In genomic region chr17:50591338-50591737, GRCh38 we compare ENCODE assay signal across 24 cellular contexts. TPM values are rescaled to one million over a fixed set of nuclear protein-coding genes. Genes with fewer than 3 reads are reported as not detected.
DNase-seq lines count a peak whose midpoint lies in the region; ATAC-seq and TF ChIP-seq lines count a peak whose summit lies in the region.
"Had no signal": no experiment of that assay in that cellular context is flagged by ENCODE, and none has a peak within 500 bp of the region (broad histone marks: within the 10 kb centered on the region; RNA-seq: fewer than 3 reads in every experiment).

No MANE protein-coding gene starts in this region.

- H2BK12ac ChIP-seq in mesenchymal stem cell (ENCODE audit: low read length in 2 of 2) = no peak overlapping the region

- H3K27me3 ChIP-seq in mesenchymal stem cell (ENCODE audit: control insufficient read depth in 1 of 2, insufficient read depth in 1 of 2, low read length in 2 of 2) = peaks cover 9 to 32% of the 10 kb centered on the region in 2 experiments
- H3K27me3 ChIP-seq in prostate gland (replicated peaks; ENCODE audit: insufficient read depth) = no peaks in the 10 kb centered on the region
- H3K27me3 ChIP-seq: BE2C; BLaER1 treated with 17β-estradiol and CSF1 and Interleukin-3, amounts not matched to agents 10 nM and 100 nM had no signal

- no peak overlapping the region for H2AFZ ChIP-seq in mesenchymal stem cell (ENCODE audit: low read depth, low read length)
- H2AFZ ChIP-seq: GM23338 had no signal

- H3K4me1 Mint-ChIP-seq in activated CD4-positive, alpha-beta T cell treated with anti-CD3 and anti-CD28 coated beads, Interleukin-2, amount 10 ng/mL, durations not matched to agents 24 days and 14 days = no peaks in the 10 kb centered on the region
- H3K4me1 Mint-ChIP-seq: CD4-positive, alpha-beta memory T cell had no signal

- H3K36me3 ChIP-seq in mesenchymal stem cell (ENCODE audit: control insufficient read depth in 1 of 2, insufficient read depth in 2 of 2, low read depth in 1 of 2, low read length in 2 of 2) = no peaks in the 10 kb centered on the region
- H3K36me3 ChIP-seq in prostate gland = no peaks in the 10 kb centered on the region
- H3K36me3 ChIP-seq: BE2C; BLaER1 treated with 17β-estradiol and CSF1 and Interleukin-3, amounts not matched to agents 10 nM and 100 nM; HAP-1 had no signal

- H3K4me3 ChIP-seq in mesenchymal stem cell (ENCODE audit: insufficient read depth in 1 of 2, low read depth in 1 of 2, low read length in 2 of 2) (no peak overlapping the region), prostate gland (no peak overlapping the region)
- H3K4me3 ChIP-seq: A549; BLaER1 treated with 17β-estradiol and CSF1 and Interleukin-3, amounts not matched to agents 10 nM and 100 nM; GM23338; HAP-1 had no signal

- H3K9ac ChIP-seq in mesenchymal stem cell (ENCODE audit: low read length) = no peak overlapping the region
- H3K9ac ChIP-seq: BLaER1 treated with 17β-estradiol and CSF1 and Interleukin-3, amounts not matched to agents 10 nM and 100 nM had no signal

- peak overlapping the region; percentile 2; the same call in 1 of the 2 replicates for H3K27ac ChIP-seq in C4-2B
- H3K27ac ChIP-seq in VCaP = peak overlapping the region; percentile 78
- H3K27ac ChIP-seq in mesenchymal stem cell (ENCODE audit: low read length, poor library complexity, severe bottlenecking) = no peak overlapping the region
- peak overlapping the region; percentile 55 to 62 for H3K27ac ChIP-seq in prostate gland
- H3K27ac ChIP-seq: A549; BLaER1 treated with 17β-estradiol and CSF1 and Interleukin-3, amounts not matched to agents 10 nM and 100 nM had no signal

- H3K9me3 ChIP-seq in mesenchymal stem cell (ENCODE audit: control insufficient read depth, low read length) = no peaks in the 10 kb centered on the region
- H3K9me3 ChIP-seq in prostate gland = no peaks in the 10 kb centered on the region
- H3K9me3 ChIP-seq: A549; BE2C; BLaER1 treated with 17β-estradiol and CSF1 and Interleukin-3, amounts not matched to agents 10 nM and 100 nM; HAP-1 had no signal

- H3K4me1 ChIP-seq in mesenchymal stem cell (ENCODE audit: control insufficient read depth, insufficient read depth, low read depth, low read length) = peaks cover 17% of the 10 kb centered on the region
- peaks cover 29% of the 10 kb centered on the region for H3K4me1 ChIP-seq in prostate gland (replicated peaks)
- H3K4me1 ChIP-seq: A549, HAP-1 had no signal

- no peaks in the 10 kb centered on the region for H3K36me3 Mint-ChIP-seq in activated CD4-positive, alpha-beta T cell treated with anti-CD3 and anti-CD28 coated beads, Interleukin-2, amount 10 ng/mL, durations not matched to agents 24 days and 14 days (ENCODE audit: low read depth)
- H3K36me3 Mint-ChIP-seq: CD4-positive, alpha-beta memory T cell had no signal

- TF ChIP-seq POLR2A in prostate gland (IDR thresholded peaks at IDR 0.05) = no peak

- DNase-seq in mesenchymal stem cell (no peak), prostate gland (ENCODE audit: low spot score) (no peak), NCI-H2081 (lab: John Stamatoyannopoulos, UW) (no peak)
- no peak for DNase-seq in activated CD4-positive, alpha-beta T cell treated with anti-CD3 and anti-CD28 coated beads, Interleukin-2, amount 10 ng/mL, durations not matched to agents 24 days and 14 days
- DNase-seq: 8988T, ACHN, AML-193, BE2C, Calu3, COR-L47, DMS53, DMS79 treated with DMSO at 0.1 percent for 48 hours, GF-D8, HFFc6 had no signal

- no peak overlapping the region for H2BK5ac ChIP-seq in mesenchymal stem cell (ENCODE audit: low read depth, low read length, poor library complexity, severe bottlenecking)

- no peak overlapping the region for H3K4ac ChIP-seq in mesenchymal stem cell (ENCODE audit: low read depth in 1 of 2, low read length in 2 of 2)

- H3K18ac ChIP-seq in mesenchymal stem cell (ENCODE audit: low read depth in 1 of 2, low read length in 2 of 2) = no peak overlapping the region

- no peak overlapping the region for H3K4me3 Mint-ChIP-seq in activated CD4-positive, alpha-beta T cell treated with anti-CD3 and anti-CD28 coated beads, Interleukin-2, amount 10 ng/mL, durations not matched to agents 24 days and 14 days
- H3K4me3 Mint-ChIP-seq: CD4-positive, alpha-beta memory T cell; GM23338; HFFc6 had no signal

- H3K79me1 ChIP-seq in mesenchymal stem cell (replicated peaks; ENCODE audit: low read length, poor library complexity, severe bottlenecking) = no peaks in the 10 kb centered on the region

- no peak overlapping the region for H3K23ac ChIP-seq in mesenchymal stem cell (ENCODE audit: low read length in 2 of 2)

- TF ChIP-seq CTCF in C4-2B (conservative IDR thresholded peaks at IDR 0.05) = no peak
- no peak for TF ChIP-seq CTCF in VCaP (conservative IDR thresholded peaks at IDR 0.05)
- TF ChIP-seq CTCF in prostate gland (IDR thresholded peaks at IDR 0.05) = no peak

- intact Hi-C loops in prostate gland (cut with DNase I) = no loop called here
- intact Hi-C loops in activated CD4-positive, alpha-beta T cell treated with anti-CD3 and anti-CD28 coated beads, Interleukin-2, amount 10 ng/mL, durations not matched to agents 24 days and 14 days (cut with micrococcal nuclease) = no loop called here

- no peak overlapping the region for H2BK15ac ChIP-seq in mesenchymal stem cell (ENCODE audit: low read depth, poor library complexity, severe bottlenecking)

- no peak overlapping the region for H2BK120ac ChIP-seq in mesenchymal stem cell (ENCODE audit: low read depth, low read length)

- H2AK5ac ChIP-seq in mesenchymal stem cell (ENCODE audit: low read length, severe bottlenecking) = no peak overlapping the region

- peak overlapping the region; percentile 53 for H4K91ac ChIP-seq in mesenchymal stem cell (ENCODE audit: low read length)

- WGBS in mesenchymal stem cell = 95% methylated on average over 16 of the region's 16 CpGs
- WGBS in prostate gland = 78% methylated on average over 16 of the region's 16 CpGs

- H3K27me3 Mint-ChIP-seq in activated CD4-positive, alpha-beta T cell treated with anti-CD3 and anti-CD28 coated beads, Interleukin-2, amount 10 ng/mL, durations not matched to agents 24 days and 14 days = peaks cover 4% of the 10 kb centered on the region

- H3K9me3 Mint-ChIP-seq in activated CD4-positive, alpha-beta T cell treated with anti-CD3 and anti-CD28 coated beads, Interleukin-2, amount 10 ng/mL, durations not matched to agents 24 days and 14 days = no peaks in the 10 kb centered on the region
- H3K9me3 Mint-ChIP-seq: CD4-positive, alpha-beta memory T cell; GM23338; HFFc6 had no signal

- H3K14ac ChIP-seq in mesenchymal stem cell (ENCODE audit: low read length in 2 of 2) = no peak overlapping the region

- no peak overlapping the region for H4K8ac ChIP-seq in mesenchymal stem cell (ENCODE audit: low read length)

- ATAC-seq in esophagus mucosa = no peak
- ATAC-seq: A549, GM23338 had no signal

- no peak overlapping the region for H3K4me2 ChIP-seq in mesenchymal stem cell (ENCODE audit: low read length, poor library complexity, severe bottlenecking)
- H3K4me2 ChIP-seq: A549, GM23338 had no signal

- no peak overlapping the region for H3K27ac Mint-ChIP-seq in activated CD4-positive, alpha-beta T cell treated with anti-CD3 and anti-CD28 coated beads, Interleukin-2, amount 10 ng/mL, durations not matched to agents 24 days and 14 days
- H3K27ac Mint-ChIP-seq: CD4-positive, alpha-beta memory T cell; GM23338; HFFc6 had no signal

RNA-seq across cellular contexts. Expression of gene CACNA1G, which starts 30.8 kb away (rescaled TPM):
- polyA plus RNA-seq in mesenchymal stem cell (2013, experiment 1 of 2) = 0.01 TPM
- 0.01 TPM for polyA plus RNA-seq in mesenchymal stem cell (2013, experiment 2 of 2)
- total RNA-seq in prostate gland (1 to 10 TPM; 3.4 to 6.6 TPM), esophagus mucosa (0.08 TPM)
- 0.07 TPM in 1 of 2 replicates, not detected in the other for total RNA-seq in activated CD4-positive, alpha-beta T cell treated with anti-CD3 and anti-CD28 coated beads, Interleukin-2, amount 10 ng/mL, durations not matched to agents 24 days and 14 days
- total RNA-seq: Calu3; CD4-positive, alpha-beta memory T cell had no signal
- polyA plus RNA-seq: CD4-positive, alpha-beta memory T cell had no signal

RNA-seq across cellular contexts. Expression of gene ABCC3, which starts 43.3 kb away (rescaled TPM):
- polyA plus RNA-seq in mesenchymal stem cell (2013, experiment 1 of 2) = 2.5 TPM
- polyA plus RNA-seq in mesenchymal stem cell (2013, experiment 2 of 2) = 2.5 TPM
- 10 to 100 TPM; 65.9 to 66.1 TPM for total RNA-seq in prostate gland
- total RNA-seq in esophagus mucosa = 17.6 TPM
- not detected in 2 replicates for total RNA-seq in activated CD4-positive, alpha-beta T cell treated with anti-CD3 and anti-CD28 coated beads, Interleukin-2, amount 10 ng/mL, durations not matched to agents 24 days and 14 days
- total RNA-seq: G401, GM23338 had no signal
- polyA plus RNA-seq: CD4-positive, alpha-beta memory T cell; GM23338 had no signal

RNA-seq across cellular contexts. Expression of gene SPATA20, which starts 44.4 kb away (rescaled TPM):
- polyA plus RNA-seq in mesenchymal stem cell (2013, experiment 1 of 2) = 36.6 TPM
- polyA plus RNA-seq in mesenchymal stem cell (2013, experiment 2 of 2) = 37.2 TPM
- total RNA-seq in prostate gland (100 to 1,000 TPM; 188 to 208 TPM), esophagus mucosa (16.8 TPM)
- 21.6 and 22.4 TPM in 2 replicates for total RNA-seq in activated CD4-positive, alpha-beta T cell treated with anti-CD3 and anti-CD28 coated beads, Interleukin-2, amount 10 ng/mL, durations not matched to agents 24 days and 14 days

RNA-seq across cellular contexts. Expression of gene EPN3, which starts 58.8 kb away (rescaled TPM):
- 0.01 TPM for polyA plus RNA-seq in mesenchymal stem cell (2013, experiment 1 of 2)
- polyA plus RNA-seq in mesenchymal stem cell (2013, experiment 2 of 2) = not detected
- total RNA-seq in prostate gland (100 to 1,000 TPM in 1 of 2 donors, 10 to 100 TPM in 1; 60.8 to 108 TPM), esophagus mucosa (38.5 TPM)
- not detected in 2 replicates for total RNA-seq in activated CD4-positive, alpha-beta T cell treated with anti-CD3 and anti-CD28 coated beads, Interleukin-2, amount 10 ng/mL, durations not matched to agents 24 days and 14 days
- total RNA-seq: CD4-positive, alpha-beta memory T cell; Daoy had no signal
- polyA plus RNA-seq: CD4-positive, alpha-beta memory T cell had no signal

Comparison
In these comparisons a context has a peak if more than half of its experiments do, and no peak if none do; other contexts are left out.
1. RNA of gene ABCC3, which starts 43.3 kb away (total RNA-seq): 65.9 to 66.1 TPM in prostate gland and 17.6 TPM in esophagus mucosa (single experiment); not detected in activated CD4-positive, alpha-beta T cell treated with anti-CD3 and anti-CD28 coated beads, Interleukin-2, amount 10 ng/mL, durations not matched to agents 24 days and 14 days; every median in the first group is over 10 times any median in the second.